ENCODE assay signal across 8 cellular contexts in genomic region chr4:162163892-162164759, GRCh38. TPM values are rescaled to one million over a fixed set of nuclear protein-coding genes. Genes with fewer than 3 reads are reported as not detected.
DNase-seq lines count a peak whose midpoint lies in the region; ATAC-seq and TF ChIP-seq lines count a peak whose summit lies in the region.

FSTL5 (minus strand) TSS chr4:162164000; CDS start chr4:162111396, 52,604 bp downstream.

- H3K27me3 ChIP-seq in KMS-11 (ENCODE audit: insufficient read depth, low read depth) (no peaks in the 10 kb centered on the region), endodermal cell (ENCODE audit: control insufficient read depth, insufficient read depth, low read length, poor library complexity, severe bottlenecking) (peaks cover 5% of the 10 kb centered on the region), mesendoderm (ENCODE audit: insufficient read depth, low read length, poor library complexity) (no peaks in the 10 kb centered on the region)

- peak within 1 kb of the TSS; percentile 74 for H3K4me2 ChIP-seq in KMS-11
- H3K4me2 ChIP-seq in mesendoderm (ENCODE audit: low read length), result peak within 1 kb of the TSS; percentile 69

- peaks cover 6% of the 10 kb centered on the region for H3K4me1 ChIP-seq in KMS-11 (ENCODE audit: low read depth, poor library complexity, severe bottlenecking)
- peaks cover 5% of the 10 kb centered on the region for H3K4me1 ChIP-seq in endodermal cell (ENCODE audit: control insufficient read depth, insufficient read depth, low read length)
- H3K4me1 ChIP-seq in mesendoderm (ENCODE audit: control insufficient read depth, low read depth, low read length), result no peaks in the 10 kb centered on the region

- peak within 1 kb of the TSS; percentile 91 for H3K56ac ChIP-seq in mesendoderm (ENCODE audit: low read length)

- no peak for TF ChIP-seq CTCF in KMS-11 (conservative IDR thresholded peaks at IDR 0.05; ENCODE audit: low read depth, low read length)
- TF ChIP-seq CTCF in endodermal cell (conservative IDR thresholded peaks at IDR 0.05), result no peak

- H3K36me3 Mint-ChIP-seq in endodermal cell (ENCODE audit: low read depth), result no peaks in the 10 kb centered on the region

- H3K79me2 ChIP-seq in KMS-11 (ENCODE audit: insufficient read depth, low read depth), result no peaks in the 10 kb centered on the region
- H3K79me2 ChIP-seq in mesendoderm (ENCODE audit: control insufficient read depth, insufficient read depth, low read length), result no peaks in the 10 kb centered on the region

- H2BK120ac ChIP-seq in mesendoderm (ENCODE audit: low read depth, low read length), result no peak within 1 kb of the TSS

- no peak within 1 kb of the TSS for H3K23ac ChIP-seq in mesendoderm (ENCODE audit: low read length)

- WGBS in endodermal cell (ENCODE audit: insufficient coverage in 1 of 2, insufficient read length in 1 of 2), 2 experiments, result 2 to 4% methylated on average over 12 to 37 of the region's 39 CpGs
- WGBS in mesendoderm (ENCODE audit: extremely low coverage, insufficient coverage, low lambda C conversion rate), result no CpG with 5 or more reads among the region's 39 CpGs

- H4K5ac ChIP-seq in mesendoderm (ENCODE audit: low read length), result no peak within 1 kb of the TSS

- H3K79me1 ChIP-seq in mesendoderm (ENCODE audit: low read length), result no peaks in the 10 kb centered on the region

- no peaks in the 10 kb centered on the region for H3K9me3 Mint-ChIP-seq in endodermal cell

- no peak within 1 kb of the TSS for H4K8ac ChIP-seq in mesendoderm (ENCODE audit: low read depth, low read length)

- ATAC-seq in GM21786 (IDR thresholded peaks at IDR 0.05; ENCODE audit: unreplicated experiment), result peak; percentile 91
- no peak for ATAC-seq in HG03025 (IDR thresholded peaks at IDR 0.05; ENCODE audit: low FRiP score, unreplicated experiment)

- H3K27ac ChIP-seq in KMS-11 (no peak within 1 kb of the TSS), endodermal cell (ENCODE audit: low read depth, low read length) (peak within 1 kb of the TSS; percentile 26), mesendoderm (ENCODE audit: low read depth, low read length) (no peak within 1 kb of the TSS)

- no peaks in the 10 kb centered on the region for H4K20me1 ChIP-seq in KMS-11 (ENCODE audit: insufficient read depth)

- no peak within 1 kb of the TSS for H2BK15ac ChIP-seq in mesendoderm (replicated peaks; ENCODE audit: low read depth)

- H3K27ac Mint-ChIP-seq in endodermal cell, result peak within 1 kb of the TSS; percentile 96

- H3K36me3 ChIP-seq in KMS-11 (ENCODE audit: insufficient read depth) (no peaks in the 10 kb centered on the region; the same call in 1 of the 2 replicates), endodermal cell (ENCODE audit: control insufficient read depth, insufficient read depth, low read length) (no peaks in the 10 kb centered on the region), mesendoderm (ENCODE audit: control insufficient read depth, insufficient read depth, low read length) (no peaks in the 10 kb centered on the region)

- DNase-seq in activated CD4-positive, CD25-positive, alpha-beta regulatory T cell treated with anti-CD3 and anti-CD28 coated beads, Interleukin-2, amount 50 U/mL, for 72 hours, result peak; percentile 33
- DNase-seq in endodermal cell, result peak; percentile 99
- DNase-seq in mesendoderm, result peak; percentile 99
- DNase-seq in stimulated activated CD8-positive, alpha-beta memory T cell treated with anti-CD3 and anti-CD28 coated beads, Interleukin-4, amount 100 ng/mL, for 48 hours, result peak; percentile 47

- H3K9me3 ChIP-seq in endodermal cell (ENCODE audit: control insufficient read depth, low read length), result no peaks in the 10 kb centered on the region

- no peak within 1 kb of the TSS for H3K4ac ChIP-seq in mesendoderm (ENCODE audit: low read depth, low read length)

- no peak within 1 kb of the TSS for H2BK5ac ChIP-seq in mesendoderm (ENCODE audit: low read length)

- peaks cover 3% of the 10 kb centered on the region for H3K27me3 Mint-ChIP-seq in endodermal cell (ENCODE audit: insufficient read depth)

- peak within 1 kb of the TSS; percentile 93 for H3K4me3 Mint-ChIP-seq in endodermal cell

- peaks cover 9% of the 10 kb centered on the region for H3K4me1 Mint-ChIP-seq in endodermal cell

- no peak within 1 kb of the TSS for H3K18ac ChIP-seq in mesendoderm (ENCODE audit: low read length)

- H2AFZ ChIP-seq in KMS-11 (ENCODE audit: low read depth), result peak within 1 kb of the TSS; percentile 86

- H3K4me3 ChIP-seq in GM08714 (ENCODE audit: low read length) (peak within 1 kb of the TSS; percentile 21; the same call in 1 of the 2 replicates), KMS-11 (IDR thresholded peaks at IDR 0.05; ENCODE audit: insufficient read depth, low read depth, low read length) (no peak within 1 kb of the TSS), endodermal cell (ENCODE audit: low read length) (peak within 1 kb of the TSS; percentile 94), mesendoderm (ENCODE audit: low read length) (peak within 1 kb of the TSS; percentile 90)

- no peak within 1 kb of the TSS for H2AK5ac ChIP-seq in mesendoderm (ENCODE audit: low read length)

- no peak within 1 kb of the TSS for H3K9ac ChIP-seq in KMS-11
- peak within 1 kb of the TSS; percentile 66 for H3K9ac ChIP-seq in endodermal cell (ENCODE audit: extremely low read depth, low read length, poor library complexity, severe bottlenecking)
- H3K9ac ChIP-seq in mesendoderm (ENCODE audit: low read length), result peak within 1 kb of the TSS; percentile 78

RNA-seq across cellular contexts. Expression of gene FSTL5, which starts in this region (rescaled TPM):
- total RNA-seq in endodermal cell, result 1 to 10 TPM in 1 of 2 donors, under 1 TPM in 1; 0.24 to 1.1 TPM
- polyA plus RNA-seq in endodermal cell (2013, experiment 1 of 2), result 1.2 TPM
- polyA plus RNA-seq in endodermal cell (2013, experiment 2 of 2), result 1.2 TPM
- 0.51 TPM for polyA plus RNA-seq in mesendoderm (2013, experiment 1 of 2)
- 0.70 TPM for polyA plus RNA-seq in mesendoderm (2013, experiment 2 of 2)

Comparison
In these comparisons a context has a peak if more than half of its experiments do, and no peak if none do; other contexts are left out.
1. DNase-seq: peak in every context shown above with its lines; median percentile 99 in endodermal cell; 99 in mesendoderm; 47 in stimulated activated CD8-positive, alpha-beta memory T cell treated with anti-CD3 and anti-CD28 coated beads, Interleukin-4, amount 100 ng/mL, for 48 hours; 33 in activated CD4-positive, CD25-positive, alpha-beta regulatory T cell treated with anti-CD3 and anti-CD28 coated beads, Interleukin-2, amount 50 U/mL, for 72 hours.